ENCODE assay signal across 1 cellular context in genomic region chr7:139753693-139754111, GRCh38.
TF ChIP-seq lines count a peak whose summit lies in the region.

No MANE protein-coding gene starts in this region.

TF ChIP-seq in SK-N-SH, 30 proteins besides CTCF, POLR2A, EP300 and RAD21 (continued from another document):
- TF ChIP-seq FOXM1 (IDR thresholded peaks at IDR 0.05; ENCODE audit: low read depth), result no peak
